In genomic region chr1:212970085-212970484, GRCh38 we compare ENCODE assay signal across 33 cellular contexts. TPM values are rescaled to one million over a fixed set of nuclear protein-coding genes. Genes with fewer than 3 reads are reported as not detected.
DNase-seq lines count a peak whose midpoint lies in the region; ATAC-seq and TF ChIP-seq lines count a peak whose summit lies in the region.
"Had no signal": no experiment of that assay in that cellular context is flagged by ENCODE, and none has a peak within 500 bp of the region (broad histone marks: within the 10 kb centered on the region; RNA-seq: fewer than 3 reads in every experiment).

No MANE protein-coding gene starts in this region.

- DNase-seq in ACHN (peak; percentile 10), HK-2 (ENCODE audit: unreplicated experiment) (peak; percentile 33), endodermal cell (no peak), T-cell (no peak), RKO (ENCODE audit: low spot score) (no peak), NOMO-1 treated with dmso at 0.1 percent for 144 hours (lab: John Stamatoyannopoulos, UW; ENCODE audit: unreplicated experiment) (no peak)
- DNase-seq: activated CD4-positive, alpha-beta T cell treated with anti-CD3 and anti-CD28 coated beads, Interleukin-2, amount 50 U/mL, for 4 hours; activated CD8-positive, alpha-beta memory T cell treated with anti-CD3 and anti-CD28 coated beads, Interleukin-2, amount 10 ng/mL, durations not matched to agents 7 days and 5 days; activated naive CD4-positive, alpha-beta T cell treated with anti-CD3 and anti-CD28 coated beads, Interleukin-2, amount 50 U/mL, for 16 hours; activated T-cell treated with anti-CD3 and anti-CD28 coated beads, Interleukin-2, amount 50 U/mL, for 72 hours; body of pancreas; CD8-positive, alpha-beta T cell; cerebellar nuclear complex; DMS 273 treated with DMSO at 0.1 percent for 48 hours; foreskin melanocyte; heart right ventricle; mammary epithelial cell; NCI-H1048; NCI-H1694; NCI-H524 treated with DMSO at 0.1 percent for 48 hours; pancreas; RPMI8226; stimulated activated CD4-positive, alpha-beta T cell treated with anti-CD3 and anti-CD28 coated beads, Interleukin-1b, Interleukin-23, amount 100 ng/mL, for 48 hours; stimulated activated naive CD8-positive, alpha-beta T cell treated with anti-CD3 and anti-CD28 coated beads, Interleukin-15, amount 100 ng/mL, for 72 hours had no signal

- TF ChIP-seq CTCF in endodermal cell (conservative IDR thresholded peaks at IDR 0.05) (no peak), nephron (IDR thresholded peaks at IDR 0.05; ENCODE audit: unreplicated experiment in 3 of 3) (no peak)

- no peaks in the 10 kb centered on the region for H3K9me3 Mint-ChIP-seq in endodermal cell
- no peaks in the 10 kb centered on the region for H3K9me3 Mint-ChIP-seq in nephron
- no peaks in the 10 kb centered on the region for H3K9me3 Mint-ChIP-seq in T-cell
- H3K9me3 Mint-ChIP-seq: activated T-cell treated with anti-CD3 and anti-CD28 coated beads, Interleukin-2, amount 50 U/mL, for 72 hours; CD8-positive, alpha-beta T cell; neural crest cell; stimulated activated naive CD8-positive, alpha-beta T cell treated with anti-CD3 and anti-CD28 coated beads, Interleukin-15, amount 100 ng/mL, for 72 hours had no signal

- CTCF ChIA-PET in T-cell (lab: Charles Lee) = no interaction called here

- WGBS in endodermal cell (ENCODE audit: insufficient coverage in 1 of 2, insufficient read length in 1 of 2), 2 experiments = 93 to 96% methylated on average over 4 of the region's 4 CpGs

- ATAC-seq in T-cell (replicated peaks in 1 of 4) (no peak), GM21576 (IDR thresholded peaks at IDR 0.05; ENCODE audit: unreplicated experiment) (no peak)
- ATAC-seq: activated CD4-positive, CD25-positive, alpha-beta regulatory T cell treated with anti-CD3 and anti-CD28 coated beads, Interleukin-2, amount 50 U/mL, for 24 hours; activated CD8-positive, alpha-beta memory T cell treated with anti-CD3 and anti-CD28 coated beads, Interleukin-2, amount 10 ng/mL, durations not matched to agents 7 days and 5 days; activated T-cell treated with anti-CD3 and anti-CD28 coated beads, Interleukin-2, amount 50 U/mL, for 72 hours; body of pancreas; CD8-positive, alpha-beta T cell; heart right ventricle; K562; pancreas; stimulated activated naive CD8-positive, alpha-beta T cell treated with anti-CD3 and anti-CD28 coated beads, Interleukin-15, amount 100 ng/mL, for 72 hours had no signal

- in situ Hi-C loops in ACHN (cut with HindIII; ENCODE audit: low pct_ligation_motif_present, low pct_unique_long_range_greater_than_20kb, low sequenced_read_pairs) = no loop called here

- H3K9ac ChIP-seq in endodermal cell (ENCODE audit: extremely low read depth, low read length, poor library complexity, severe bottlenecking) = no peak overlapping the region

- POLR2A ChIA-PET in T-cell (lab: Charles Lee) = no interaction called here

- no peak overlapping the region for H3K4me3 Mint-ChIP-seq in endodermal cell
- H3K4me3 Mint-ChIP-seq in nephron = peak overlapping the region in 2 of 3 experiments; percentile 2 to 47
- H3K4me3 Mint-ChIP-seq in T-cell = no peak overlapping the region
- H3K4me3 Mint-ChIP-seq: activated CD8-positive, alpha-beta memory T cell treated with anti-CD3 and anti-CD28 coated beads, Interleukin-2, amount 10 ng/mL, durations not matched to agents 7 days and 5 days; activated T-cell treated with anti-CD3 and anti-CD28 coated beads, Interleukin-2, amount 50 U/mL, for 72 hours; B cell; CD8-positive, alpha-beta T cell; neural crest cell; stimulated activated naive CD8-positive, alpha-beta T cell treated with anti-CD3 and anti-CD28 coated beads, Interleukin-15, amount 100 ng/mL, for 72 hours had no signal

- no peaks in the 10 kb centered on the region for H3K9me3 ChIP-seq in endodermal cell (ENCODE audit: control insufficient read depth, low read length)
- H3K9me3 ChIP-seq: body of pancreas, heart right ventricle, pancreas, right atrium auricular region, SJSA1 had no signal

- no peaks in the 10 kb centered on the region for H3K4me1 ChIP-seq in endodermal cell (ENCODE audit: control insufficient read depth, insufficient read depth, low read length)
- H3K4me1 ChIP-seq: body of pancreas, heart right ventricle, pancreas, right atrium auricular region had no signal

- H3K36me3 Mint-ChIP-seq in endodermal cell (ENCODE audit: low read depth) (peaks cover 35% of the 10 kb centered on the region), nephron (ENCODE audit: low read depth) (peaks cover 78% of the 10 kb centered on the region), T-cell (no peaks in the 10 kb centered on the region)
- H3K36me3 Mint-ChIP-seq: activated CD8-positive, alpha-beta memory T cell treated with anti-CD3 and anti-CD28 coated beads, Interleukin-2, amount 10 ng/mL, durations not matched to agents 7 days and 5 days; CD8-positive, alpha-beta T cell had no signal

- no peaks in the 10 kb centered on the region for H3K27me3 ChIP-seq in endodermal cell (ENCODE audit: control insufficient read depth, insufficient read depth, low read length, poor library complexity, severe bottlenecking)
- H3K27me3 ChIP-seq: body of pancreas, pancreas, right atrium auricular region, SJSA1 had no signal

- H3K27ac ChIP-seq in endodermal cell (ENCODE audit: low read depth, low read length) = no peak overlapping the region
- H3K27ac ChIP-seq: body of pancreas, heart right ventricle, pancreas, right atrium auricular region, SJSA1 had no signal

- H3K36me3 ChIP-seq in endodermal cell (ENCODE audit: control insufficient read depth, insufficient read depth, low read length) = peaks cover 11% of the 10 kb centered on the region
- H3K36me3 ChIP-seq: heart right ventricle, pancreas, right atrium auricular region, SJSA1 had no signal

- H3K27me3 Mint-ChIP-seq in endodermal cell (ENCODE audit: insufficient read depth) = no peaks in the 10 kb centered on the region
- no peaks in the 10 kb centered on the region for H3K27me3 Mint-ChIP-seq in nephron (ENCODE audit: low read depth)
- H3K27me3 Mint-ChIP-seq in T-cell = peaks cover 16 to 19% of the 10 kb centered on the region in 2 donors

- peak overlapping the region; percentile 49 for H3K27ac Mint-ChIP-seq in endodermal cell
- peak overlapping the region; percentile 49 to 92 (median 53) for H3K27ac Mint-ChIP-seq in nephron
- H3K27ac Mint-ChIP-seq in T-cell = no peak overlapping the region
- H3K27ac Mint-ChIP-seq: activated CD8-positive, alpha-beta memory T cell treated with anti-CD3 and anti-CD28 coated beads, Interleukin-2, amount 10 ng/mL, durations not matched to agents 7 days and 5 days; activated T-cell treated with anti-CD3 and anti-CD28 coated beads, Interleukin-2, amount 50 U/mL, for 72 hours; B cell; CD8-positive, alpha-beta T cell; stimulated activated naive CD8-positive, alpha-beta T cell treated with anti-CD3 and anti-CD28 coated beads, Interleukin-15, amount 100 ng/mL, for 72 hours had no signal

- no peak overlapping the region for H3K4me3 ChIP-seq in endodermal cell (ENCODE audit: low read length)
- H3K4me3 ChIP-seq: body of pancreas, heart right ventricle, K562, pancreas, right atrium auricular region, SJSA1, smooth muscle cell had no signal

- peaks cover 5% of the 10 kb centered on the region for H3K4me1 Mint-ChIP-seq in endodermal cell
- peaks cover 84% of the 10 kb centered on the region for H3K4me1 Mint-ChIP-seq in nephron
- no peaks in the 10 kb centered on the region for H3K4me1 Mint-ChIP-seq in T-cell
- H3K4me1 Mint-ChIP-seq: B cell had no signal

RNA-seq across cellular contexts. Expression of gene VASH2, which starts 19.7 kb away (rescaled TPM):
- total RNA-seq in endodermal cell (10 to 100 TPM; 13.7 to 30.2 TPM), T-cell (under 1 TPM in 4 of 5 donors, not detected in 1; 0.47 to 0.85 (median 0.53) TPM)
- 22.4 TPM for polyA plus RNA-seq in endodermal cell (2013, experiment 1 of 2)
- 18.2 TPM for polyA plus RNA-seq in endodermal cell (2013, experiment 2 of 2)
- total RNA-seq: B cell; CD8-positive, alpha-beta T cell had no signal

RNA-seq across cellular contexts. Expression of gene ANGEL2, which starts 45.6 kb away (rescaled TPM):
- total RNA-seq in endodermal cell = 10 to 100 TPM; 55.8 to 60.4 TPM
- polyA plus RNA-seq in endodermal cell (2013, experiment 1 of 2) = 29.9 TPM
- polyA plus RNA-seq in endodermal cell (2013, experiment 2 of 2) = 31.7 TPM
- total RNA-seq in T-cell = 10 to 100 TPM; 58.2 to 73.8 (median 67.1) TPM

Comparison
In these comparisons a context has a peak if more than half of its experiments do, and no peak if none do; other contexts are left out.
1. DNase-seq: peak in ACHN (single experiment) and HK-2 (single experiment); none in endodermal cell (single experiment), T-cell (0 of 34), RKO (single experiment) and NOMO-1 treated with dmso at 0.1 percent for 144 hours (single experiment).
2. H3K27ac Mint-ChIP-seq: peak in endodermal cell (single experiment) and nephron (3 of 3); none in T-cell (0 of 2).
3. H3K4me3 Mint-ChIP-seq: peak in nephron (2 of 3); none in endodermal cell (single experiment) and T-cell (0 of 3).
4. RNA of gene VASH2, which starts 19.7 kb away (total RNA-seq): 13.7 to 30.2 TPM in endodermal cell; 0.47 to 0.85 TPM in T-cell; every median in the first group is over 4 times any median in the second.